Comparison of ENCODE assay signal across 8 cellular contexts in the genomic region with DNA sequence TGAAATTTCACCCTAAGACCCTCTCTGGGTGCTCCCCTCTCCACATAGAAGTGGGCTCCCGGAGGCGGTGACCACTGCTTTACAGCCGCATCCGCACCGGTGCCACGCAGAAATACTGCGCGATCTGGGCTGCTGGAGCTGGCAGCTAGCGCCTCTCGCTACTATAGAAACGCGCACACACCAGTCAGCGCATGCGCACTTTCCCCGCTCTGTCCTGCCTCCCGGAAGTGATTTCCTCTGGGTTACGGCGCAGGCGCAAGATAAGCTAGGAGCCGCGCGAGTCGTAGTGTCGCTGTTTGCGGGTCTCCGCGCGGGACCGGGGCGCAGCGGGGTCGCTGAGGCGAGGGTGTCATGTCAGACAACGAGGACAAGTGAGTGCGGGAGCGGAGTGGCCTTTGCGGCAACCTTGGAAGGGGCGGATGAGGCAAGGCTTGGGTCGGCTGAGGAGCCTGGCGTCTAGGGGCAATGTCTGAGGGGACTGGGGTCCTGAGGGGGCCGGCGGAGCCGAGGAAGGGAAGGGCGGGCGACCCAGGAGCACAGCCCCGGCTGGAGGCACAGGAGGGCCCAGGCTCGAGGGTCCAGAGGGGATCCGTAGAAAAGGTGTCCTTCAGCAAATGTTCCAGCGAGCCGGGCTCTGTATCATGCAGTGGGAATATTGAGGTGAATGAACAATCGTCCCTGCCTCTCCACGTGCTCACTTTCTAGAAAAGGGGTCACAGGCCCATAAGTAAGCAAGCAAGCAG. TPM values are rescaled to one million over a fixed set of nuclear protein-coding genes. Genes with fewer than 3 reads are reported as not detected.
DNase-seq lines count a peak whose midpoint lies in the region; ATAC-seq and TF ChIP-seq lines count a peak whose summit lies in the region.

A gene (minus strand): TSS at position 165 of the 743 bp plus-strand sequence. CDS start 452 bp downstream, outside the sequence.
A gene (plus strand): TSS at position 263 of the 743 bp plus-strand sequence. CDS start 89 bp downstream, at position 352.

- TF ChIP-seq CTCF in GM23338 (conservative IDR thresholded peaks at IDR 0.05; ENCODE audit: low read depth in 2 of 2) (no peak), fibroblast of mammary gland (conservative IDR thresholded peaks at IDR 0.05; ENCODE audit: control insufficient read depth, insufficient read depth, low read depth, low read length) (no peak)

- no peaks in the 10 kb centered on the region for H3F3A ChIP-seq in GM23338 (replicated peaks; ENCODE audit: low read depth)

- intact Hi-C loops in naive thymus-derived CD4-positive, alpha-beta T cell (cut with micrococcal nuclease) = loop anchor here (1.0 to 5.0 kb wide), 7 partner anchors 19 to 617 kb away; a partner anchor contains a TSS

- peaks cover 7% of the 10 kb centered on the region; the same call in 1 of the 2 replicates for H4K20me1 ChIP-seq in GM23338 (replicated peaks; ENCODE audit: insufficient read depth)

- H3K27ac Mint-ChIP-seq in GM23338 = peak within 1 kb of the TSS; percentile 94
- peak within 1 kb of the TSS; percentile 94 for H3K27ac Mint-ChIP-seq in activated T-helper 17 cell treated with anti-CD3 and anti-CD28 coated beads, Interleukin-2, amount 50 U/mL, for 72 hours
- peak within 1 kb of the TSS; percentile 93 to 99 (median 95) for H3K27ac Mint-ChIP-seq in naive thymus-derived CD4-positive, alpha-beta T cell
- peak within 1 kb of the TSS; percentile 90 for H3K27ac Mint-ChIP-seq in stimulated activated memory B cell treated with anti-CD40 and anti-IgM and Interleukin-4, amounts not matched to agents 10 μg/mL and 1 μg/mL and 100 μg/mL, for 72 hours

- DNase-seq in EL (peak; percentile 96), GM23338 (ENCODE audit: low spot score) (peak; percentile 98), LHCN-M2 (ENCODE audit: low read depth) (peak; percentile 92), RPMI7951 (ENCODE audit: low read depth) (peak; percentile 89), fibroblast of mammary gland (ENCODE audit: low read depth) (peak; percentile 92)
- DNase-seq in naive thymus-derived CD4-positive, alpha-beta T cell = peak; percentile 92 to 96 (median 94)

- peak within 1 kb of the TSS; percentile 99 for H3K4me3 Mint-ChIP-seq in GM23338
- peak within 1 kb of the TSS; percentile 89 for H3K4me3 Mint-ChIP-seq in activated T-helper 17 cell treated with anti-CD3 and anti-CD28 coated beads, Interleukin-2, amount 50 U/mL, for 72 hours
- peak within 1 kb of the TSS; percentile 93 to 100 (median 99) for H3K4me3 Mint-ChIP-seq in naive thymus-derived CD4-positive, alpha-beta T cell
- peak within 1 kb of the TSS; percentile 93 for H3K4me3 Mint-ChIP-seq in stimulated activated memory B cell treated with anti-CD40 and anti-IgM and Interleukin-4, amounts not matched to agents 10 μg/mL and 1 μg/mL and 100 μg/mL, for 72 hours

- H3K4me2 ChIP-seq in GM23338 = peak within 1 kb of the TSS; percentile 93

- peaks cover 15% of the 10 kb centered on the region for H3K4me1 Mint-ChIP-seq in GM23338
- H3K4me1 Mint-ChIP-seq in activated T-helper 17 cell treated with anti-CD3 and anti-CD28 coated beads, Interleukin-2, amount 50 U/mL, for 72 hours = peaks cover 13% of the 10 kb centered on the region
- H3K4me1 Mint-ChIP-seq in naive thymus-derived CD4-positive, alpha-beta T cell = peaks cover 27 to 54% (median 51%) of the 10 kb centered on the region in 7 donors
- H3K4me1 Mint-ChIP-seq in stimulated activated memory B cell treated with anti-CD40 and anti-IgM and Interleukin-4, amounts not matched to agents 10 μg/mL and 1 μg/mL and 100 μg/mL, for 72 hours = peaks cover 35% of the 10 kb centered on the region

- H3K79me2 ChIP-seq in GM23338 (replicated peaks; ENCODE audit: insufficient read depth) = peaks cover 35% of the 10 kb centered on the region

- POLR2A ChIA-PET in naive thymus-derived CD4-positive, alpha-beta T cell (lab: Charles Lee) = interaction anchor here (0.5 to 1.9 kb wide), 5 partner anchors 8 to 345 kb away, joined by 3 to 6 read pairs (median 3); a partner anchor contains a TSS

- peak within 1 kb of the TSS; percentile 97 for H2AFZ ChIP-seq in GM23338

- 0 out of 2 replicates have a peak within 1 kb of the TSS, but pooled peaks have one; percentile 32 for H3K27ac ChIP-seq in GM23338 (ENCODE audit: low read depth)
- peak within 1 kb of the TSS; percentile 75 for H3K27ac ChIP-seq in naive thymus-derived CD4-positive, alpha-beta T cell (ENCODE audit: low read depth, low read length)

- H3K27me3 ChIP-seq in GM23338 (ENCODE audit: insufficient read depth) = peaks cover 13% of the 10 kb centered on the region
- H3K27me3 ChIP-seq in naive thymus-derived CD4-positive, alpha-beta T cell (ENCODE audit: control insufficient read depth in 2 of 2, insufficient read depth in 2 of 2, low read length in 2 of 2) = no peaks in the 10 kb centered on the region

- CTCF ChIA-PET in naive thymus-derived CD4-positive, alpha-beta T cell (lab: Charles Lee) = interaction anchor here (0.6 to 1.6 kb wide), 5 partner anchors 11 to 136 kb away, joined by 3 to 5 read pairs (median 3); a partner anchor contains a TSS

- H3K4me3 ChIP-seq in GM23338 = peak within 1 kb of the TSS; percentile 98
- peak within 1 kb of the TSS; percentile 97 for H3K4me3 ChIP-seq in fibroblast of mammary gland (ENCODE audit: control insufficient read depth, low read depth, low read length)
- H3K4me3 ChIP-seq in naive thymus-derived CD4-positive, alpha-beta T cell (ENCODE audit: low read length) = peak within 1 kb of the TSS; percentile 96

- 0 out of 2 replicates have a peak, but pooled peaks cover 6% of the 10 kb centered on the region for H3K36me3 ChIP-seq in GM23338 (ENCODE audit: insufficient read depth)
- peaks cover 0 to 27% (median 9%) of the 10 kb centered on the region in 3 experiments for H3K36me3 ChIP-seq in naive thymus-derived CD4-positive, alpha-beta T cell (ENCODE audit: control insufficient read depth in 2 of 3, insufficient read depth in 3 of 3, low read length in 3 of 3)

- peaks cover 22% of the 10 kb centered on the region for H3K27me3 Mint-ChIP-seq in GM23338 (ENCODE audit: insufficient read depth, low read depth, poor library complexity)
- H3K27me3 Mint-ChIP-seq in activated T-helper 17 cell treated with anti-CD3 and anti-CD28 coated beads, Interleukin-2, amount 50 U/mL, for 72 hours = peaks cover 3% of the 10 kb centered on the region
- peaks cover 4 to 20% (median 14%) of the 10 kb centered on the region in 5 donors for H3K27me3 Mint-ChIP-seq in naive thymus-derived CD4-positive, alpha-beta T cell
- H3K27me3 Mint-ChIP-seq in stimulated activated memory B cell treated with anti-CD40 and anti-IgM and Interleukin-4, amounts not matched to agents 10 μg/mL and 1 μg/mL and 100 μg/mL, for 72 hours = peaks cover 11% of the 10 kb centered on the region

- H3K9me3 ChIP-seq in naive thymus-derived CD4-positive, alpha-beta T cell (ENCODE audit: control insufficient read depth in 2 of 3, low read length in 3 of 3) = no peaks in the 10 kb centered on the region

- H3K36me3 Mint-ChIP-seq in GM23338 (ENCODE audit: low read depth) = peaks cover 19% of the 10 kb centered on the region
- H3K36me3 Mint-ChIP-seq in activated T-helper 17 cell treated with anti-CD3 and anti-CD28 coated beads, Interleukin-2, amount 50 U/mL, for 72 hours (ENCODE audit: low read depth) = peaks cover 46% of the 10 kb centered on the region
- peaks cover 12 to 21% (median 20%) of the 10 kb centered on the region in 5 donors for H3K36me3 Mint-ChIP-seq in naive thymus-derived CD4-positive, alpha-beta T cell
- peaks cover 19% of the 10 kb centered on the region for H3K36me3 Mint-ChIP-seq in stimulated activated memory B cell treated with anti-CD40 and anti-IgM and Interleukin-4, amounts not matched to agents 10 μg/mL and 1 μg/mL and 100 μg/mL, for 72 hours

- no peaks in the 10 kb centered on the region for H3K9me2 ChIP-seq in GM23338 (ENCODE audit: insufficient read depth)

- H3K4me1 ChIP-seq in GM23338 (ENCODE audit: insufficient read depth) = peaks cover 14% of the 10 kb centered on the region
- peaks cover 13 to 18% of the 10 kb centered on the region in 2 donors for H3K4me1 ChIP-seq in naive thymus-derived CD4-positive, alpha-beta T cell (ENCODE audit: control insufficient read depth in 2 of 2, insufficient read depth in 2 of 2, low read length in 2 of 2)

- peak; percentile 91 for ATAC-seq in GM23338
- ATAC-seq in activated T-helper 17 cell treated with anti-CD3 and anti-CD28 coated beads, Interleukin-2, amount 50 U/mL, for 72 hours (replicated peaks) = peak; percentile 99
- ATAC-seq in naive thymus-derived CD4-positive, alpha-beta T cell = peak; percentile 97
- peak; percentile 97 for ATAC-seq in stimulated activated memory B cell treated with anti-CD40 and anti-IgM and Interleukin-4, amounts not matched to agents 10 μg/mL and 1 μg/mL and 100 μg/mL, for 72 hours

- no peaks in the 10 kb centered on the region for H3K9me3 Mint-ChIP-seq in GM23338
- H3K9me3 Mint-ChIP-seq in activated T-helper 17 cell treated with anti-CD3 and anti-CD28 coated beads, Interleukin-2, amount 50 U/mL, for 72 hours = no peaks in the 10 kb centered on the region
- peaks cover 0 to 2% (median 0%) of the 10 kb centered on the region in 11 donors for H3K9me3 Mint-ChIP-seq in naive thymus-derived CD4-positive, alpha-beta T cell
- H3K9me3 Mint-ChIP-seq in stimulated activated memory B cell treated with anti-CD40 and anti-IgM and Interleukin-4, amounts not matched to agents 10 μg/mL and 1 μg/mL and 100 μg/mL, for 72 hours = no peaks in the 10 kb centered on the region

RNA-seq across cellular contexts. Expression of the first gene that starts in this region (rescaled TPM):
- 0.38 TPM in 1 of 2 replicates, not detected in the other for total RNA-seq in GM23338 (2014; rRNA removed; shearing (Covaris generic))
- polyA plus RNA-seq in GM23338 (2016; fragmentation: Nextera tagmentation; extraction: Ambion mirVana) = 0.64 TPM in 1 of 2 replicates, not detected in the other
- total RNA-seq in LHCN-M2 (2014; rRNA removed) = 0.29 TPM in 1 of 2 replicates, not detected in the other
- polyA plus RNA-seq in LHCN-M2 (2012) = 0.97 TPM
- total RNA-seq in RPMI7951 (2014; rRNA removed; shearing (Covaris generic)) = 0.12 and 0.29 TPM in 2 replicates
- under 1 TPM in 1 of 2 donors, not detected in 1; 0.84 TPM for total RNA-seq in activated T-helper 17 cell treated with anti-CD3 and anti-CD28 coated beads, Interleukin-2, amount 50 U/mL, for 72 hours
- under 1 TPM in 1 of 5 experiments, not detected in 4; 0.31 TPM for total RNA-seq in naive thymus-derived CD4-positive, alpha-beta T cell
- not detected for polyA plus RNA-seq in naive thymus-derived CD4-positive, alpha-beta T cell

RNA-seq across cellular contexts. Expression of the second gene that starts in this region (rescaled TPM):
- 64.6 and 144 TPM in 2 replicates for total RNA-seq in GM23338 (2014; rRNA removed; shearing (Covaris generic))
- polyA plus RNA-seq in GM23338 (2016; fragmentation: Nextera tagmentation; extraction: Ambion mirVana) = 429 and 450 TPM in 2 replicates
- 45.9 and 64.8 TPM in 2 replicates for total RNA-seq in LHCN-M2 (2014; rRNA removed)
- 182 TPM for polyA plus RNA-seq in LHCN-M2 (2012)
- 107 and 123 TPM in 2 replicates for total RNA-seq in RPMI7951 (2014; rRNA removed; shearing (Covaris generic))
- total RNA-seq in activated T-helper 17 cell treated with anti-CD3 and anti-CD28 coated beads, Interleukin-2, amount 50 U/mL, for 72 hours = 10 to 100 TPM; 48.1 to 95.1 TPM
- total RNA-seq in naive thymus-derived CD4-positive, alpha-beta T cell = 10 to 100 TPM; 25.9 to 67.8 (median 43.9) TPM
- polyA plus RNA-seq in naive thymus-derived CD4-positive, alpha-beta T cell = 100 to 1,000 TPM; 108 to 137 TPM

Comparison
In these comparisons a context has a peak if more than half of its experiments do, and no peak if none do; other contexts are left out.
1. Peak in every context shown above with its lines: DNase-seq, ATAC-seq, H3K4me3 ChIP-seq and H3K27ac ChIP-seq.